ENCODE assay signal across 16 cellular contexts in genomic region chr12:51869931-51870330, GRCh38. TPM values are rescaled to one million over a fixed set of nuclear protein-coding genes. Genes with fewer than 3 reads are reported as not detected.
DNase-seq lines count a peak whose midpoint lies in the region; ATAC-seq, FAIRE-seq and TF ChIP-seq lines count a peak whose summit lies in the region.
"Had no signal": no experiment of that assay in that cellular context is flagged by ENCODE, and none has a peak within 500 bp of the region (broad histone marks: within the 10 kb centered on the region; RNA-seq: fewer than 3 reads in every experiment).

No MANE protein-coding gene starts in this region.

- TF ChIP-seq CTCF in neural crest cell (conservative IDR thresholded peaks at IDR 0.05): no peak

- ATAC-seq in left ventricle myocardium superior (peak; percentile 29), Right ventricle myocardium inferior (no peak)

- H3K36me3 Mint-ChIP-seq in neural crest cell (ENCODE audit: low read depth): no peaks in the 10 kb centered on the region

- no peak for FAIRE-seq in RCC 7860 (lab: Jason Lieb, UNC)
- FAIRE-seq: GM18507 had no signal

- intact Hi-C loops in left ventricle myocardium superior (cut with micrococcal nuclease): no loop called here
- intact Hi-C loops in Right ventricle myocardium inferior (cut with DNase I): no loop called here

- no peak for DNase-seq in left ventricle myocardium superior
- DNase-seq in Right ventricle myocardium inferior (ENCODE audit: missing footprints): no peak
- peak; percentile 0 for DNase-seq in germinal center (ENCODE audit: low spot score)
- DNase-seq in neural crest cell (ENCODE audit: low read depth, low spot score): no peak
- no peak for DNase-seq in HUDEP-2 (lab: John Stamatoyannopoulos, UW; ENCODE audit: unreplicated experiment in 76 of 76)
- no peak for DNase-seq in NAMALWA (ENCODE audit: low spot score)
- DNase-seq in GF-D8 (lab: John Stamatoyannopoulos, UW): no peak
- DNase-seq in RCC 7860 (ENCODE audit: low spot score): no peak
- DNase-seq: brain microvascular endothelial cell, NCI-H1105 treated with DMSO at 0.1 percent for 48 hours, NCI-H2171 treated with DMSO at 0.1 percent for 48 hours, T-helper 1 cell had no signal

- H3K27ac Mint-ChIP-seq in neural crest cell (ENCODE audit: unreplicated experiment): peak overlapping the region; percentile 47

- peaks cover 19% of the 10 kb centered on the region for H3K27me3 Mint-ChIP-seq in neural crest cell (ENCODE audit: low read depth)

- peak overlapping the region; percentile 58 for H3K4me3 Mint-ChIP-seq in neural crest cell

- H3K4me1 Mint-ChIP-seq in neural crest cell: peaks cover 67% of the 10 kb centered on the region

- no peaks in the 10 kb centered on the region for H3K9me3 Mint-ChIP-seq in neural crest cell

RNA-seq across cellular contexts. Expression of gene ANKRD33, which starts 18.0 kb away (rescaled TPM):
- total RNA-seq in left ventricle myocardium superior (not detected), Right ventricle myocardium inferior (not detected), neural crest cell (not detected in 2 replicates)
- total RNA-seq: liver, osteoblast, subcutaneous adipose tissue had no signal

RNA-seq across cellular contexts. Expression of gene FIGNL2, which starts 21.4 kb away (rescaled TPM):
- total RNA-seq in left ventricle myocardium superior (0.35 TPM), Right ventricle myocardium inferior (0.22 TPM), neural crest cell (38.0 and 39.7 TPM in 2 replicates)

RNA-seq across cellular contexts. Expression of gene ACVRL1, which starts 37.4 kb away (rescaled TPM):
- total RNA-seq in left ventricle myocardium superior (31.7 TPM), Right ventricle myocardium inferior (49.6 TPM), neural crest cell (0.14 and 0.49 TPM in 2 replicates)

Comparison
In these comparisons a context has a peak if more than half of its experiments do, and no peak if none do; other contexts are left out.
1. RNA of gene FIGNL2, which starts 21.4 kb away (total RNA-seq): 38.0 to 39.7 TPM in neural crest cell; 0.35 TPM in left ventricle myocardium superior (single experiment) and 0.22 TPM in Right ventricle myocardium inferior (single experiment); every median in the first group is over 10 times any median in the second.
2. RNA of gene ACVRL1, which starts 37.4 kb away (total RNA-seq): 49.6 TPM in Right ventricle myocardium inferior (single experiment) and 31.7 TPM in left ventricle myocardium superior (single experiment); 0.14 to 0.49 TPM in neural crest cell; every median in the first group is over 10 times any median in the second.